Comparison of ENCODE assay signal across 25 cellular contexts in the genomic region with DNA sequence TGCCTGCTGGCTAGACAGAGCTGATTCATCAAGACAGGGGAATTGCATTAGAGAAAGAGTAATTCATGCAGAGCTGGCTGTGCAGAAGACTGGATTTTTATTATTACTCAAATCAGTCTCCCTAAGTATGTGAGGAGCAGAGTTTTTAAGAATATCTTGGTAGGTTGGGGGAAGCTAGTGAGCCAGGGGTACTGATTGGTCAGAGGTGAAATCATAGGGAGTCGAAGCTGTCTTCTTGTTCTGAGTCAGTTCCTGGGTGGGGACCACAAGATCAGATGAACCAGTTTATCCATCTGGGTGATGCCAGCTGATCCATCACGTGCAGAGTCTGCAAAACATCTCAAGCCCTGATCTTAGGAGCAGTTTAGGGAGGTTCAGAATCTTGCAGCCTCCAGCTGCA. TPM values are rescaled to one million over a fixed set of nuclear protein-coding genes. Genes with fewer than 3 reads are reported as not detected.
"Had no signal": no experiment of that assay in that cellular context is flagged by ENCODE, and none has a peak within 500 bp of the region (broad histone marks: within the 10 kb centered on the region; RNA-seq: fewer than 3 reads in every experiment).

No MANE protein-coding gene starts in this region.

- H3K9me3 ChIP-seq: heart left ventricle, stomach, thoracic aorta, transverse colon had no signal

- FAIRE-seq: colon, frontal cortex, small intestine had no signal

- H3K27ac ChIP-seq: heart left ventricle, stomach, thoracic aorta, transverse colon had no signal

- ATAC-seq: effector memory CD8-positive, alpha-beta T cell; heart left ventricle; left lobe of liver; natural killer cell; right cardiac atrium had no signal

- H3K36me3 Mint-ChIP-seq: memory B cell, mesothelial cell of epicardium, natural killer cell had no signal

- H3K4me3 Mint-ChIP-seq: dendritic cell treated with granulocyte-macrophage colony-stimulating factor and Interleukin-4, amounts not matched to agents 40 ng/mL and 50 ng/mL, for 4 days; effector memory CD8-positive, alpha-beta T cell; memory B cell; mesothelial cell of epicardium; natural killer cell; neural crest cell had no signal

- H3K4me1 ChIP-seq: stomach had no signal

- H3K36me3 ChIP-seq: heart left ventricle, stomach, thoracic aorta, transverse colon had no signal

- H3K27me3 ChIP-seq: stomach, transverse colon had no signal

- H3K4me3 ChIP-seq: heart left ventricle, stomach, thoracic aorta, transverse colon had no signal

- H3K27ac Mint-ChIP-seq: dendritic cell treated with granulocyte-macrophage colony-stimulating factor and Interleukin-4, amounts not matched to agents 40 ng/mL and 50 ng/mL, for 4 days; effector memory CD8-positive, alpha-beta T cell; memory B cell; mesothelial cell of epicardium; natural killer cell had no signal

- H3K4me1 Mint-ChIP-seq: memory B cell, mesothelial cell of epicardium, natural killer cell had no signal

- DNase-seq: effector memory CD8-positive, alpha-beta T cell; heart left ventricle; hippocampal formation; natural killer cell; posterior cingulate gyrus; right cardiac atrium; small intestine; stimulated activated CD4-positive, alpha-beta T cell treated with anti-CD3 and anti-CD28 coated beads, Interleukin-12 subunit alpha, Interleukin-12 subunit beta, amount 100 ng/mL, for 4 hours; stimulated activated naive CD4-positive, alpha-beta T cell; stomach; substantia nigra; transverse colon had no signal

- H3K9me3 Mint-ChIP-seq: dendritic cell treated with granulocyte-macrophage colony-stimulating factor and Interleukin-4, amounts not matched to agents 40 ng/mL and 50 ng/mL, for 4 days; effector memory CD8-positive, alpha-beta T cell; memory B cell; mesothelial cell of epicardium; natural killer cell; neural crest cell had no signal

RNA-seq across cellular contexts. Expression of a gene that starts 39.8 kb away (rescaled TPM):
- total RNA-seq: epithelial cell of proximal tubule, frontal cortex, glomerular endothelial cell, left lobe of liver, mesothelial cell of epicardium, myocyte, natural killer cell, neural crest cell, osteocyte, urinary bladder had no signal
- polyA plus RNA-seq: right cardiac atrium had no signal
